In genomic region chr12:31729728-31730127, GRCh38 we compare ENCODE assay signal across 8 cellular contexts. TPM values are rescaled to one million over a fixed set of nuclear protein-coding genes. Genes with fewer than 3 reads are reported as not detected.
DNase-seq lines count a peak whose midpoint lies in the region; ATAC-seq and TF ChIP-seq lines count a peak whose summit lies in the region.

No MANE protein-coding gene starts in this region.

- peaks cover 0 to 29% (median 17%) of the 10 kb centered on the region in 9 donors for H3K9me3 Mint-ChIP-seq in naive thymus-derived CD8-positive, alpha-beta T cell

- POLR2A ChIA-PET in BJ (lab: Charles Lee), result interaction anchor here (0.6 to 0.7 kb wide), 2 partner anchors 583 to 1026 kb away, joined by 3 read pairs; partner anchors contain the start of gene YARS2
- POLR2A ChIA-PET in naive thymus-derived CD8-positive, alpha-beta T cell (lab: Charles Lee), result interaction anchor here (0.6 to 8.2 kb wide), 30 partner anchors 8 to 271 kb away, joined by 3 to 88 read pairs (median 5); partner anchors contain the start of genes ETFBKMT and RESF1

- CTCF ChIA-PET in BJ (lab: Yijun Ruan, JAX), result no interaction called here

- H3K4me1 Mint-ChIP-seq in naive thymus-derived CD8-positive, alpha-beta T cell, result peaks cover 24 to 74% (median 55%) of the 10 kb centered on the region in 4 donors

- no peaks in the 10 kb centered on the region for H3K36me3 ChIP-seq in BJ (ENCODE audit: control insufficient read depth, insufficient read depth, low read length)

- no peak for TF ChIP-seq CTCF in BJ (IDR thresholded peaks at IDR 0.05; ENCODE audit: insufficient read depth, low read depth, low read length)
- no peak for TF ChIP-seq CTCF in LNCaP clone FGC (IDR thresholded peaks at IDR 0.05; ENCODE audit: control insufficient read depth, extremely low read depth, insufficient read depth)

- DNase-seq in BJ (ENCODE audit: low read depth) (no peak), LNCaP clone FGC (ENCODE audit: low read depth) (no peak), NCI-H524 treated with DMSO at 0.1 percent for 48 hours (lab: John Stamatoyannopoulos, UW) (no peak), hippocampal formation (lab: John Stamatoyannopoulos, UW) (no peak)
- DNase-seq in naive thymus-derived CD8-positive, alpha-beta T cell, result no peak
- DNase-seq in stimulated activated CD8-positive, alpha-beta memory T cell treated with anti-CD3 and anti-CD28 coated beads, Interleukin-4, amount 100 ng/mL, for 48 hours, result no peak

- no peak for ATAC-seq in naive thymus-derived CD8-positive, alpha-beta T cell
- ATAC-seq in GM18870 (IDR thresholded peaks at IDR 0.05; ENCODE audit: unreplicated experiment), result no peak

- H3K36me3 Mint-ChIP-seq in naive thymus-derived CD8-positive, alpha-beta T cell, result peaks cover 9 to 26% (median 24%) of the 10 kb centered on the region in 3 donors

- H3K27me3 ChIP-seq in BJ (ENCODE audit: control insufficient read depth, insufficient read depth, low read length), result no peaks in the 10 kb centered on the region

- H3K4me3 ChIP-seq in BJ (ENCODE audit: low read depth, low read length) (peak overlapping the region; percentile 47), LNCaP clone FGC (ENCODE audit: low read depth, low read length) (peak overlapping the region; percentile 71)

- peak overlapping the region; percentile 96 to 100 (median 99) for H3K27ac Mint-ChIP-seq in naive thymus-derived CD8-positive, alpha-beta T cell

- no peaks in the 10 kb centered on the region for H3K27me3 Mint-ChIP-seq in naive thymus-derived CD8-positive, alpha-beta T cell

- peak overlapping the region; percentile 95 to 100 (median 99) for H3K4me3 Mint-ChIP-seq in naive thymus-derived CD8-positive, alpha-beta T cell

- peak overlapping the region; percentile 96 for H3K27ac ChIP-seq in cingulate gyrus (ENCODE audit: low read depth, low read length)

RNA-seq across cellular contexts. Expression of gene AMN1, which starts 0.9 kb away (rescaled TPM):
- polyA plus RNA-seq in BJ (2011; rRNA removed), result 4.2 and 7.8 TPM in 2 replicates
- polyA minus RNA-seq in BJ (2011; rRNA and poly(A)+ RNA removed), result 2.5 and 3.3 TPM in 2 replicates
- 10 to 100 TPM; 13.4 to 16.6 TPM for total RNA-seq in naive thymus-derived CD8-positive, alpha-beta T cell
- 10 to 100 TPM in 2 of 3 donors, 1 to 10 TPM in 1; 8.9 to 16.7 (median 12.8) TPM for polyA plus RNA-seq in naive thymus-derived CD8-positive, alpha-beta T cell
